ENCODE assay signal across 1 cellular context in the genomic region with DNA sequence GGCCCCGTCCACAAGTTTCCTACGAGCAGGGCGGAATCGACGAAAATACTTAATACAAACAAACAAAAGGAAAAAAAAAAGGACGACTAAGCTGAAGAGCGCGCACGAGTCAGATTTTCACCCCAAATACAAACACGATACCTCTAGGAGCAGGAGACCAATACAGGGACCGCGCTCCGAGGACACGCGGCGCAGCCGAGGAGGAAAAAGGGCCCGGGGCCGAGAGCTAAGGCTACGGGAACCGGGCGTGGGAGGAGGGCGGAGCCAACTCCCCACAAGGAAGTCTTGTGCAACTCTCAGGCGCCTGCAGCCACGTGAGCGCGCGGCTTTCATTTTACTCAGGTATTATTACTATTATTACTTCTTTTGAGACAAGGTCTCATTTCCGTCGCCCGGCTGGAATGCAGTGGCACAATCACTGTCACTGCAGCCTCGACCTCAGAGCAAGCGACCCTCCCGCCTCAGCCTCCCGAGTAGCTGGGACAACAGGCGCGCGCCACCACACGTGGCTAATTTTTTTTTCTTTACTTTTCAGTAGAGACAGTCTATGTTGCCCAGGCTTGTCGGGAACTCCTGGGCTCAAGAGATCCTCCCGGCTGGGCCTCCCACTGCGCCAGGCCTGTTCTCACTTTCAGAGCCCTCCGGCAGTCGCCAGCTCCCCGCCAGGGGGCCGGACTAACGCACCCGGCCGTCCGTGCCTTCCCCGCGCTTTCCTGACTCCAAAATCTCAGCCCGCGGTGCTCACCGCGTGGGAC.
A peak's percentile ranks its signal among the peaks of the same experiment; 100 is the strongest.
TF ChIP-seq lines count a peak whose summit lies in the region.

No MANE protein-coding gene starts in this region.

TF ChIP-seq in K562, 482 proteins besides CTCF, POLR2A, EP300 and RAD21 (continued from another document and continues in another):
- TF ChIP-seq SNAPC5 (CRISPR knock-in tag; IDR thresholded peaks at IDR 0.05) (no peak), GMEB1 (CRISPR knock-in tag; IDR thresholded peaks at IDR 0.05) (no peak), BDP1 (IDR thresholded peaks at IDR 0.05; ENCODE audit: insufficient read depth, insufficient read length) (no peak), HIVEP1 (CRISPR knock-in tag; IDR thresholded peaks at IDR 0.05) (0 out of 2 replicates have a peak, but pooled peaks have one; percentile 2), NR0B1 (IDR thresholded peaks at IDR 0.05; ENCODE audit: partially characterized antibody) (no peak), ZBTB17 (CRISPR knock-in tag; IDR thresholded peaks at IDR 0.05) (peak; percentile 55), RBM14 (IDR thresholded peaks at IDR 0.05; ENCODE audit: borderline replicate concordance, insufficient read depth, low read depth, low read length) (no peak), ZNF280A (IDR thresholded peaks at IDR 0.05; ENCODE audit: low read depth, partially characterized antibody) (no peak), ATF2 (CRISPR knock-in tag; IDR thresholded peaks at IDR 0.05) (no peak), PHB (CRISPR knock-in tag; IDR thresholded peaks at IDR 0.05) (no peak), ZFPM2 (CRISPR knock-in tag; IDR thresholded peaks at IDR 0.05) (no peak), YBX1 (IDR thresholded peaks at IDR 0.05) (no peak), ZNF707 (CRISPR knock-in tag; conservative IDR thresholded peaks at IDR 0.05) (no peak), SAFB (IDR thresholded peaks at IDR 0.05; ENCODE audit: borderline replicate concordance, low read depth, low read length) (0 out of 2 replicates have a peak, but pooled peaks have one; percentile 63), HDAC3 (IDR thresholded peaks at IDR 0.05; ENCODE audit: borderline replicate concordance, partially characterized antibody) (no peak), FOXM1 (IDR thresholded peaks at IDR 0.05; ENCODE audit: low read depth) (no peak), FOXM1 (CRISPR knock-in tag; IDR thresholded peaks at IDR 0.05; ENCODE audit: low read depth) (no peak; the same call in 1 of the 2 replicates), HDAC6 (IDR thresholded peaks at IDR 0.05; ENCODE audit: low read depth, low read length) (no peak), NCOA2 (IDR thresholded peaks at IDR 0.05; ENCODE audit: partially characterized antibody in 2 of 2) (no peak), FIP1L1 (IDR thresholded peaks at IDR 0.05; ENCODE audit: low read depth, low read length, poor library complexity, severe bottlenecking) (peak; percentile 50), HMGN3 (IDR thresholded peaks at IDR 0.05; ENCODE audit: borderline replicate concordance, extremely low read depth, insufficient read length, low read depth, low read length) (no peak), MAFK (IDR thresholded peaks at IDR 0.05; ENCODE audit: low read length) (no peak), ZBTB8A (IDR thresholded peaks at IDR 0.05; ENCODE audit: partially characterized antibody) (no peak), THAP7 (CRISPR knock-in tag; IDR thresholded peaks at IDR 0.05) (no peak), CBX8 (IDR thresholded peaks at IDR 0.05; ENCODE audit: borderline replicate concordance, extremely low read depth, low read depth, low read length, poor library complexity, severe bottlenecking) (no peak), EP400 (IDR thresholded peaks at IDR 0.05) (no peak), RFX1 (IDR thresholded peaks at IDR 0.05) (no peak), IRF2 (CRISPR knock-in tag; IDR thresholded peaks at IDR 0.05) (no peak), BHLHE40 (IDR thresholded peaks at IDR 0.05; ENCODE audit: low read length) (peak; percentile 98), MECOM (CRISPR knock-in tag; IDR thresholded peaks at IDR 0.05) (no peak), U2AF2 (optimal IDR thresholded peaks at IDR 0.05; ENCODE audit: low read depth, low read length) (no peak), ZNF696 (CRISPR knock-in tag; conservative IDR thresholded peaks at IDR 0.05) (no peak), GABPB1 (CRISPR knock-in tag; IDR thresholded peaks at IDR 0.05) (no peak; the same call in 1 of the 2 replicates), RUNX1 (IDR thresholded peaks at IDR 0.05; ENCODE audit: low read depth) (no peak), CHD1 (IDR thresholded peaks at IDR 0.05; ENCODE audit: low read length) (peak; percentile 65), SFPQ (IDR thresholded peaks at IDR 0.05; ENCODE audit: low read depth, low read length) (no peak), BMI1 (IDR thresholded peaks at IDR 0.05; ENCODE audit: low read length) (no peak), FOXA1 (IDR thresholded peaks at IDR 0.05; ENCODE audit: borderline replicate concordance) (no peak), CAMTA2 (CRISPR knock-in tag; conservative IDR thresholded peaks at IDR 0.05) (no peak), ARID4B (CRISPR knock-in tag; IDR thresholded peaks at IDR 0.05) (peak; percentile 71; the same call in 1 of the 2 replicates), FOXP1 (CRISPR knock-in tag; IDR thresholded peaks at IDR 0.05) (peak; percentile 62), RBM25 (IDR thresholded peaks at IDR 0.05; ENCODE audit: low read depth, low read length, severe bottlenecking) (peak; percentile 39), POLR2H (tag; IDR thresholded peaks at IDR 0.05; ENCODE audit: low read depth) (peak; percentile 94)
- TF ChIP-seq, protein P1, sequence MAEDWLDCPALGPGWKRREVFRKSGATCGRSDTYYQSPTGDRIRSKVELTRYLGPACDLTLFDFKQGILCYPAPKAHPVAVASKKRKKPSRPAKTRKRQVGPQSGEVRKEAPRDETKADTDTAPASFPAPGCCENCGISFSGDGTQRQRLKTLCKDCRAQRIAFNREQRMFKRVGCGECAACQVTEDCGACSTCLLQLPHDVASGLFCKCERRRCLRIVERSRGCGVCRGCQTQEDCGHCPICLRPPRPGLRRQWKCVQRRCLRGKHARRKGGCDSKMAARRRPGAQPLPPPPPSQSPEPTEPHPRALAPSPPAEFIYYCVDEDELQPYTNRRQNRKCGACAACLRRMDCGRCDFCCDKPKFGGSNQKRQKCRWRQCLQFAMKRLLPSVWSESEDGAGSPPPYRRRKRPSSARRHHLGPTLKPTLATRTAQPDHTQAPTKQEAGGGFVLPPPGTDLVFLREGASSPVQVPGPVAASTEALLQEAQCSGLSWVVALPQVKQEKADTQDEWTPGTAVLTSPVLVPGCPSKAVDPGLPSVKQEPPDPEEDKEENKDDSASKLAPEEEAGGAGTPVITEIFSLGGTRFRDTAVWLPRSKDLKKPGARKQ (CRISPR knock-in tag; IDR thresholded peaks at IDR 0.05), result no peak
- TF ChIP-seq, protein P2, sequence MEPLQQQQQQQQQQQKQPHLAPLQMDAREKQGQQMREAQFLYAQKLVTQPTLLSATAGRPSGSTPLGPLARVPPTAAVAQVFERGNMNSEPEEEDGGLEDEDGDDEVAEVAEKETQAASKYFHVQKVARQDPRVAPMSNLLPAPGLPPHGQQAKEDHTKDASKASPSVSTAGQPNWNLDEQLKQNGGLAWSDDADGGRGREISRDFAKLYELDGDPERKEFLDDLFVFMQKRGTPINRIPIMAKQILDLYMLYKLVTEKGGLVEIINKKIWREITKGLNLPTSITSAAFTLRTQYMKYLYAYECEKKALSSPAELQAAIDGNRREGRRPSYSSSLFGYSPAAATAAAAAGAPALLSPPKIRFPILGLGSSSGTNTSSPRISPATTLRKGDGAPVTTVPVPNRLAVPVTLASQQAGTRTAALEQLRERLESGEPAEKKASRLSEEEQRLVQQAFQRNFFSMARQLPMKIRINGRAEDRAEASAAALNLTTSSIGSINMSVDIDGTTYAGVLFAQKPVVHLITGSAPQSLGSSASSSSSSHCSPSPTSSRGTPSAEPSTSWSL (CRISPR knock-in tag; IDR thresholded peaks at IDR 0.05; ENCODE audit: borderline replicate concordance), result no peak
